ENCODE assay signal across 16 cellular contexts in genomic region chr3:61526307-61526706, GRCh38.
"Had no signal": no experiment of that assay in that cellular context is flagged by ENCODE, and none has a peak within 500 bp of the region (broad histone marks: within the 10 kb centered on the region; RNA-seq: fewer than 3 reads in every experiment).

No MANE protein-coding gene starts in this region.

- H3K4me1 ChIP-seq: psoas muscle, transverse colon, vagina had no signal

- H3K27me3 ChIP-seq: adrenal gland, transverse colon, vagina had no signal

- H3K4me3 Mint-ChIP-seq: activated CD4-positive, alpha-beta T cell treated with anti-CD3 and anti-CD28 coated beads for 36 hours; memory B cell; naive B cell; stimulated activated naive CD8-positive, alpha-beta T cell treated with anti-CD3 and anti-CD28 coated beads, Interleukin-15, Interleukin-2, amounts not matched to agents 100 ng/mL and 50 ng/mL, for 24 hours had no signal

- H3K27ac Mint-ChIP-seq: activated CD4-positive, alpha-beta T cell treated with anti-CD3 and anti-CD28 coated beads for 36 hours; activated naive CD4-positive, alpha-beta T cell treated with anti-CD3 and anti-CD28 coated beads, Interleukin-2, amount 50 U/mL, for 72 hours; memory B cell; naive B cell; stimulated activated naive CD8-positive, alpha-beta T cell treated with anti-CD3 and anti-CD28 coated beads, Interleukin-15, Interleukin-2, amounts not matched to agents 100 ng/mL and 50 ng/mL, for 24 hours had no signal

- H3K27me3 Mint-ChIP-seq: activated CD4-positive, alpha-beta T cell treated with anti-CD3 and anti-CD28 coated beads for 36 hours; memory B cell; naive B cell; stimulated activated naive CD8-positive, alpha-beta T cell treated with anti-CD3 and anti-CD28 coated beads, Interleukin-15, Interleukin-2, amounts not matched to agents 100 ng/mL and 50 ng/mL, for 24 hours had no signal

- ATAC-seq: activated CD4-positive, alpha-beta T cell treated with anti-CD3 and anti-CD28 coated beads for 36 hours; activated naive CD4-positive, alpha-beta T cell treated with anti-CD3 and anti-CD28 coated beads, Interleukin-2, amount 50 U/mL, for 72 hours; psoas muscle; right cardiac atrium had no signal

- H3K9me3 Mint-ChIP-seq: activated naive CD4-positive, alpha-beta T cell treated with anti-CD3 and anti-CD28 coated beads, Interleukin-2, amount 50 U/mL, for 72 hours; memory B cell; stimulated activated naive CD8-positive, alpha-beta T cell treated with anti-CD3 and anti-CD28 coated beads, Interleukin-15, Interleukin-2, amounts not matched to agents 100 ng/mL and 50 ng/mL, for 24 hours had no signal

- H3K36me3 ChIP-seq: adrenal gland, transverse colon, vagina had no signal

- H3K4me3 ChIP-seq: adrenal gland, psoas muscle, skin epidermis, transverse colon, vagina had no signal

- H3K36me3 Mint-ChIP-seq: activated naive CD4-positive, alpha-beta T cell treated with anti-CD3 and anti-CD28 coated beads, Interleukin-2, amount 50 U/mL, for 72 hours; memory B cell; naive B cell had no signal

- H3K4me1 Mint-ChIP-seq: naive B cell had no signal

- DNase-seq: activated CD4-positive, alpha-beta T cell treated with anti-CD3 and anti-CD28 coated beads for 36 hours; activated CD4-positive, alpha-beta T cell treated with anti-CD3 and anti-CD28 coated beads, Interleukin-2, amount 50 U/mL, for 48 hours; activated gamma-delta T cell; adrenal gland; cerebellar nuclear complex; effector CD4-positive, alpha-beta T cell; head of caudate nucleus; naive B cell; psoas muscle; right cardiac atrium; transverse colon had no signal

- H3K27ac ChIP-seq: adrenal gland, psoas muscle, skin epidermis, transverse colon, vagina had no signal

- H3K9me3 ChIP-seq: adrenal gland, psoas muscle, transverse colon, vagina had no signal
